ENCODE assay signal across 8 cellular contexts in the genomic region with DNA sequence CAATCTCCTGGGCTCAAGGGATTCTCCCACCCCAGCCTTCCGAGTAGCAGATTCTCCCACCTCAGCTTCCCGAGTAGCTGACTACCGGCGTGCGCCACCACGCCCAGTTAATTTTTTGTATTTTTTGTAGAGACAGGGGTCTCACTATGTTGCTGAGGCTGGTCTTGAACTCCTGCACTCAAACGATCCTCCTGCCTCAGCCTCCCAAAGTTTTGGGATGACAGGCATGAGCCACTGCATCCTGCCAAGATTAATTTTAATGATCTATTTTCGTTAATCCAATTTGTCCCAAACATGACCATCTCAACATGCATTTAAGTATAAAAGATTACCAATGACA. TPM values are rescaled to one million over a fixed set of nuclear protein-coding genes. Genes with fewer than 3 reads are reported as not detected.
A peak's percentile ranks its signal among the peaks of the same experiment; 100 is the strongest.
DNase-seq lines count a peak whose midpoint lies in the region; ATAC-seq and TF ChIP-seq lines count a peak whose summit lies in the region.

No MANE protein-coding gene starts in this region.

- peaks cover 11% of the 10 kb centered on the region for H3K27me3 Mint-ChIP-seq in HFFc6 (ENCODE audit: insufficient read depth)
- no peaks in the 10 kb centered on the region for H3K27me3 Mint-ChIP-seq in activated CD8-positive, alpha-beta T cell treated with anti-CD3 and anti-CD28 coated beads, Interleukin-2, amount 10 ng/mL, durations not matched to agents 7 days and 5 days (ENCODE audit: low read depth)

- DNase-seq in HFFc6 (no peak), cerebellum (ENCODE audit: low spot score) (no peak), CD1c-positive myeloid dendritic cell (ENCODE audit: extremely low spot score) (no peak), NCI-H2081 treated with DMSO at 0.1 percent for 48 hours (lab: John Stamatoyannopoulos, UW) (no peak)
- no peak for DNase-seq in activated CD8-positive, alpha-beta T cell treated with anti-CD3 and anti-CD28 coated beads, Interleukin-2, amount 10 ng/mL, durations not matched to agents 7 days and 5 days
- DNase-seq in stimulated activated effector memory CD8-positive, alpha-beta T cell treated with anti-CD3 and anti-CD28 coated beads, Interleukin-12 subunit alpha, Interleukin-12 subunit beta, amount 100 ng/mL, for 72 hours (ENCODE audit: low spot score in 2 of 2) = no peak

- no peak for ATAC-seq in activated CD8-positive, alpha-beta T cell treated with anti-CD3 and anti-CD28 coated beads, Interleukin-2, amount 10 ng/mL, durations not matched to agents 7 days and 5 days
- ATAC-seq in stimulated activated effector memory CD8-positive, alpha-beta T cell treated with anti-CD3 and anti-CD28 coated beads, Interleukin-12 subunit alpha, Interleukin-12 subunit beta, amount 100 ng/mL, for 72 hours = no peak
- no peak for ATAC-seq in HG03439 (IDR thresholded peaks at IDR 0.05; ENCODE audit: unreplicated experiment)

- peak overlapping the region; percentile 93 for H3K4me3 Mint-ChIP-seq in HFFc6
- peak overlapping the region; percentile 86 for H3K4me3 Mint-ChIP-seq in activated CD8-positive, alpha-beta T cell treated with anti-CD3 and anti-CD28 coated beads, Interleukin-2, amount 10 ng/mL, durations not matched to agents 7 days and 5 days
- H3K4me3 Mint-ChIP-seq in stimulated activated effector memory CD8-positive, alpha-beta T cell treated with anti-CD3 and anti-CD28 coated beads, Interleukin-12 subunit alpha, Interleukin-12 subunit beta, amount 100 ng/mL, for 72 hours = peak overlapping the region; percentile 90

- H3K36me3 Mint-ChIP-seq in HFFc6 (ENCODE audit: low read depth) = peaks cover 59% of the 10 kb centered on the region
- H3K36me3 Mint-ChIP-seq in activated CD8-positive, alpha-beta T cell treated with anti-CD3 and anti-CD28 coated beads, Interleukin-2, amount 10 ng/mL, durations not matched to agents 7 days and 5 days (ENCODE audit: low read depth) = peaks cover 35% of the 10 kb centered on the region
- peaks cover 38% of the 10 kb centered on the region for H3K36me3 Mint-ChIP-seq in stimulated activated effector memory CD8-positive, alpha-beta T cell treated with anti-CD3 and anti-CD28 coated beads, Interleukin-12 subunit alpha, Interleukin-12 subunit beta, amount 100 ng/mL, for 72 hours

- no peaks in the 10 kb centered on the region for H3K9me3 Mint-ChIP-seq in HFFc6
- H3K9me3 Mint-ChIP-seq in activated CD8-positive, alpha-beta T cell treated with anti-CD3 and anti-CD28 coated beads, Interleukin-2, amount 10 ng/mL, durations not matched to agents 7 days and 5 days (ENCODE audit: insufficient read depth) = no peaks in the 10 kb centered on the region
- H3K9me3 Mint-ChIP-seq in stimulated activated effector memory CD8-positive, alpha-beta T cell treated with anti-CD3 and anti-CD28 coated beads, Interleukin-12 subunit alpha, Interleukin-12 subunit beta, amount 100 ng/mL, for 72 hours = no peaks in the 10 kb centered on the region

- POLR2A ChIA-PET in activated CD8-positive, alpha-beta T cell treated with anti-CD3 and anti-CD28 coated beads, Interleukin-2, amount 10 ng/mL, durations not matched to agents 7 days and 5 days (lab: Charles Lee) = interaction anchor here (0.6 to 9.5 kb wide), 5 partner anchors 11 to 64 kb away, joined by 3 to 149 read pairs (median 9); a partner anchor contains a TSS

- H3K4me1 Mint-ChIP-seq in HFFc6 (ENCODE audit: low read depth) = peaks cover 86% of the 10 kb centered on the region
- peaks cover 81% of the 10 kb centered on the region for H3K4me1 Mint-ChIP-seq in activated CD8-positive, alpha-beta T cell treated with anti-CD3 and anti-CD28 coated beads, Interleukin-2, amount 10 ng/mL, durations not matched to agents 7 days and 5 days (ENCODE audit: low read depth)
- peaks cover 78% of the 10 kb centered on the region for H3K4me1 Mint-ChIP-seq in stimulated activated effector memory CD8-positive, alpha-beta T cell treated with anti-CD3 and anti-CD28 coated beads, Interleukin-12 subunit alpha, Interleukin-12 subunit beta, amount 100 ng/mL, for 72 hours

- peak overlapping the region; percentile 93 for H3K27ac Mint-ChIP-seq in HFFc6
- H3K27ac Mint-ChIP-seq in activated CD8-positive, alpha-beta T cell treated with anti-CD3 and anti-CD28 coated beads, Interleukin-2, amount 10 ng/mL, durations not matched to agents 7 days and 5 days = peak overlapping the region; percentile 91
- H3K27ac Mint-ChIP-seq in stimulated activated effector memory CD8-positive, alpha-beta T cell treated with anti-CD3 and anti-CD28 coated beads, Interleukin-12 subunit alpha, Interleukin-12 subunit beta, amount 100 ng/mL, for 72 hours = peak overlapping the region; percentile 91

- CTCF ChIA-PET in activated CD8-positive, alpha-beta T cell treated with anti-CD3 and anti-CD28 coated beads, Interleukin-2, amount 10 ng/mL, durations not matched to agents 7 days and 5 days (lab: Charles Lee) = interaction anchor here (2.0 to 5.8 kb wide), 5 partner anchors 11 to 272 kb away, joined by 4 to 124 read pairs (median 11); no protein-coding TSS in a partner anchor

- no peak for TF ChIP-seq CTCF in HFFc6 (IDR thresholded peaks at IDR 0.05)

- peak overlapping the region; percentile 80 for H3K4me3 ChIP-seq in iPS-11a (ENCODE audit: low read depth, low read length)

RNA-seq across cellular contexts. Expression of a gene that starts 1.2 kb away (rescaled TPM):
- total RNA-seq in HFFc6 (2021; fragmentation: NEBNext Ultra II Directional; extraction: Animal tissue kit (Norgen Biotek cat#: 25700)) = 10 to 100 TPM; 56.5 to 73.0 (median 63.5) TPM
- 10 to 100 TPM; 58.9 TPM for total RNA-seq in activated CD8-positive, alpha-beta T cell treated with anti-CD3 and anti-CD28 coated beads, Interleukin-2, amount 10 ng/mL, durations not matched to agents 7 days and 5 days
- total RNA-seq in cerebellum = 75.3 TPM

RNA-seq across cellular contexts. Expression of a gene that starts 53.2 kb away (rescaled TPM):
- 10 to 100 TPM; 38.8 to 49.0 (median 44.4) TPM for total RNA-seq in HFFc6 (2021; fragmentation: NEBNext Ultra II Directional; extraction: Animal tissue kit (Norgen Biotek cat#: 25700))
- total RNA-seq in activated CD8-positive, alpha-beta T cell treated with anti-CD3 and anti-CD28 coated beads, Interleukin-2, amount 10 ng/mL, durations not matched to agents 7 days and 5 days = 10 to 100 TPM; 30.1 to 34.4 TPM
- 22.2 TPM for total RNA-seq in cerebellum

RNA-seq across cellular contexts. Expression of a gene that starts 55.5 kb away (rescaled TPM):
- 100 to 1,000 TPM; 151 to 193 (median 168) TPM for total RNA-seq in HFFc6 (2021; fragmentation: NEBNext Ultra II Directional; extraction: Animal tissue kit (Norgen Biotek cat#: 25700))
- total RNA-seq in activated CD8-positive, alpha-beta T cell treated with anti-CD3 and anti-CD28 coated beads, Interleukin-2, amount 10 ng/mL, durations not matched to agents 7 days and 5 days = 100 to 1,000 TPM; 156 to 158 TPM
- total RNA-seq in cerebellum = 55.4 TPM
